In the genomic region with DNA sequence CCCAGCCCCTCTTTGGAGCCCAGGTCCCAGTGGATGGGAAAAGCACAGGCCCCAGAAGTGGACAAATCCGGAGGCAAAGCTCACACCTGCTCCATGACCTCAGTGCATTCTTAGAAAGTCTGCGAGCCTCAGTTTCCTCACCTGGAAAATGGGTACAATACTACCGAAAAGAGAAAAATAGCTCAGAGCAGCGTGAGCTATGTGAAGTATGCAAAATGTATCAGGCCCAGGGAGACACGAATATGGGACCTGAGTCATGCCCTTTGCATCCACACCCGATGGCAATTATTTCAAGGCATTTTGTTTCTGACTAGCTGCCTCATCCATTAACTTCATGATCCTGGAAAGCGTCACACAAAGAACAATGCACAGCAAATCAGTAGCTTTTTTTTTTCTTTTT, we compare ENCODE assay signal across 23 cellular contexts. TPM values are rescaled to one million over a fixed set of nuclear protein-coding genes. Genes with fewer than 3 reads are reported as not detected.
DNase-seq lines count a peak whose midpoint lies in the region; ATAC-seq, FAIRE-seq and TF ChIP-seq lines count a peak whose summit lies in the region.
"Had no signal": no experiment of that assay in that cellular context is flagged by ENCODE, and none has a peak within 500 bp of the region (broad histone marks: within the 10 kb centered on the region; RNA-seq: fewer than 3 reads in every experiment).

No MANE protein-coding gene starts in this region.

- H3K9me3 ChIP-seq in K562 (replicated peaks; ENCODE audit: control insufficient read depth, insufficient read depth, low read depth, low read length) (no peaks in the 10 kb centered on the region), osteoblast (ENCODE audit: low read depth, low read length) (no peaks in the 10 kb centered on the region), endodermal cell (ENCODE audit: control insufficient read depth, low read length) (no peaks in the 10 kb centered on the region)
- H3K9me3 ChIP-seq: BE2C, MG63 had no signal

- H3K27ac Mint-ChIP-seq in HFFc6 (no peak overlapping the region), endodermal cell (no peak overlapping the region)

- H3K36me3 ChIP-seq in K562 (ENCODE audit: control insufficient read depth, insufficient read depth, low read length) (0 out of 3 replicates have a peak, but pooled peaks cover 6% of the 10 kb centered on the region), osteoblast (ENCODE audit: insufficient read depth, low read length) (no peaks in the 10 kb centered on the region), endodermal cell (ENCODE audit: control insufficient read depth, insufficient read depth, low read length) (no peaks in the 10 kb centered on the region)
- H3K36me3 ChIP-seq: BE2C, MG63 had no signal

- TF ChIP-seq CTCF in HFFc6 (IDR thresholded peaks at IDR 0.05) = no peak
- TF ChIP-seq CTCF in K562 (IDR thresholded peaks at IDR 0.05 in 2 of 3, conservative IDR thresholded peaks at IDR 0.05 in 1 of 3; ENCODE audit: insufficient read depth in 2 of 3, low read depth in 1 of 3, low read length in 3 of 3) = no peak
- no peak for TF ChIP-seq CTCF in osteoblast (IDR thresholded peaks at IDR 0.05; ENCODE audit: extremely low read depth, low read depth, low read length)
- no peak for TF ChIP-seq CTCF in endodermal cell (conservative IDR thresholded peaks at IDR 0.05)

- DNase-seq in AG08395 (ENCODE audit: low spot score) (peak; percentile 22), HFFc6 (peak; percentile 21), K562 (ENCODE audit: extremely low read depth in 1 of 4, low spot score in 3 of 4) (no peak), osteoblast (ENCODE audit: insufficient read length, low spot score, missing footprints) (peak; percentile 88), NCI-H1092 treated with DMSO at 0.1 percent for 48 hours (lab: John Stamatoyannopoulos, UW) (no peak), COR-L47 (lab: John Stamatoyannopoulos, UW) (no peak), endodermal cell (no peak), HK-2 (ENCODE audit: unreplicated experiment) (no peak)
- DNase-seq: BE2C, MG63, NCI-H1048, NCI-H1436 treated with DMSO at 0.1 percent for 48 hours, NCI-H2029, NCI-H2227 treated with DMSO at 0.1 percent for 48 hours, NCI-H510A treated with DMSO at 0.1 percent for 48 hours, NCI-H748 treated with DMSO at 0.1 percent for 48 hours, PC-9, RPMI8226, SHP77 had no signal

- ATAC-seq in K562 = no peak
- ATAC-seq: GM12878 had no signal

- H3K4me1 ChIP-seq in K562 (replicated peaks in 1 of 2; ENCODE audit: control insufficient read depth in 2 of 2, insufficient read depth in 2 of 2, low read length in 2 of 2) = peaks cover 26 to 28% of the 10 kb centered on the region in 2 experiments
- H3K4me1 ChIP-seq in osteoblast (ENCODE audit: insufficient read depth, low read length) = peaks cover 22% of the 10 kb centered on the region
- no peaks in the 10 kb centered on the region for H3K4me1 ChIP-seq in endodermal cell (ENCODE audit: control insufficient read depth, insufficient read depth, low read length)
- H3K4me1 ChIP-seq: BE2C had no signal

- no peak for TF ChIP-seq POLR2A in K562 (conservative IDR thresholded peaks at IDR 0.05)

- H3K27me3 Mint-ChIP-seq in HFFc6 (ENCODE audit: insufficient read depth) = no peaks in the 10 kb centered on the region
- peaks cover 81% of the 10 kb centered on the region for H3K27me3 Mint-ChIP-seq in endodermal cell (ENCODE audit: insufficient read depth)

- WGBS in K562 (ENCODE audit: insufficient coverage, low coverage, missing lambda C conversion rate) = 66% methylated on average over 7 of the region's 7 CpGs
- 90 to 93% methylated on average over 7 of the region's 7 CpGs for WGBS in endodermal cell (ENCODE audit: insufficient coverage in 1 of 2, insufficient read length in 1 of 2), 2 experiments

- H3K27me3 ChIP-seq in K562 (ENCODE audit: control insufficient read depth in 2 of 2, insufficient read depth in 2 of 2, low read length in 2 of 2) (no peaks in the 10 kb centered on the region), osteoblast (ENCODE audit: insufficient read depth, low read length) (no peaks in the 10 kb centered on the region), endodermal cell (ENCODE audit: control insufficient read depth, insufficient read depth, low read length, poor library complexity, severe bottlenecking) (peaks cover 98% of the 10 kb centered on the region)
- H3K27me3 ChIP-seq: BE2C, MG63 had no signal

- no peak for FAIRE-seq in K562 (lab: Jason Lieb, UNC)
- FAIRE-seq: GM12878 had no signal

- H4K20me1 ChIP-seq in K562 (replicated peaks; ENCODE audit: control insufficient read depth, insufficient read depth, low read length) = peaks cover 16% of the 10 kb centered on the region
- no peaks in the 10 kb centered on the region for H4K20me1 ChIP-seq in osteoblast (ENCODE audit: insufficient read depth, low read length)

- in situ Hi-C loops in K562 (cut with MboI) = no loop called here

- H3K4me3 Mint-ChIP-seq in HFFc6 (no peak overlapping the region), endodermal cell (no peak overlapping the region)

- intact Hi-C loops in K562 (cut with micrococcal nuclease) = no loop called here

- CTCF ChIA-PET in K562 (lab: Yijun Ruan, JAX; ENCODE audit: low intra/inter-chr PET ratio) = no interaction called here

- H3K36me3 Mint-ChIP-seq in HFFc6 (ENCODE audit: low read depth) (no peaks in the 10 kb centered on the region), endodermal cell (ENCODE audit: low read depth) (peaks cover 12% of the 10 kb centered on the region)

- no peaks in the 10 kb centered on the region for H3K9me3 Mint-ChIP-seq in HFFc6
- no peaks in the 10 kb centered on the region for H3K9me3 Mint-ChIP-seq in endodermal cell

- H3K79me2 ChIP-seq in K562 (ENCODE audit: control insufficient read depth, insufficient read depth, low read length) (0 out of 3 replicates have a peak, but pooled peaks cover 2% of the 10 kb centered on the region), osteoblast (ENCODE audit: insufficient read depth, low read length) (no peaks in the 10 kb centered on the region)

- no peak for TF ChIP-seq RAD21 in K562 (CRISPR knock-in tag; conservative IDR thresholded peaks at IDR 0.05 in 1 of 2, IDR thresholded peaks at IDR 0.05 in 1 of 2)

- no TSS peak for BruUV-seq in K562 (replicated peaks; lab: Mats Ljungman, UMichigan)

- no peak for TF ChIP-seq EP300 in K562 (IDR thresholded peaks at IDR 0.05; ENCODE audit: low read length)

- no peak overlapping the region for H3K9ac ChIP-seq in K562 (ENCODE audit: insufficient read depth in 1 of 2, low read depth in 2 of 2, low read length in 2 of 2)
- H3K9ac ChIP-seq in endodermal cell (ENCODE audit: extremely low read depth, low read length, poor library complexity, severe bottlenecking) = no peak overlapping the region

- no peaks in the 10 kb centered on the region for H3K9me1 ChIP-seq in K562 (ENCODE audit: control insufficient read depth, insufficient read depth, low read length)

- no peak overlapping the region for H3K4me2 ChIP-seq in K562 (ENCODE audit: insufficient read depth, low read length)
- H3K4me2 ChIP-seq in osteoblast (ENCODE audit: insufficient read depth, low read length) = no peak overlapping the region
- H3K4me2 ChIP-seq: PC-9 had no signal

- H3K27ac ChIP-seq in K562 (ENCODE audit: extremely low read depth, low read depth, low read length) (no peak overlapping the region), osteoblast (ENCODE audit: low read depth, low read length) (no peak overlapping the region), endodermal cell (ENCODE audit: low read depth, low read length) (no peak overlapping the region)
- H3K27ac ChIP-seq: PC-9 had no signal

- POLR2A ChIA-PET in K562 (lab: Yijun Ruan, JAX) = interaction anchor here (0.8 to 1.6 kb wide), 6 partner anchors 8 to 72 kb away, joined by 3 to 7 read pairs (median 4); no protein-coding TSS in a partner anchor

- H3K4me1 Mint-ChIP-seq in HFFc6 (ENCODE audit: low read depth) (peaks cover 32% of the 10 kb centered on the region), endodermal cell (peaks cover 3% of the 10 kb centered on the region)

- H2AFZ ChIP-seq in K562 (ENCODE audit: low read depth, low read length) (no peak overlapping the region), osteoblast (ENCODE audit: low read length) (no peak overlapping the region)
- H2AFZ ChIP-seq: PC-9 had no signal

- H3K4me3 ChIP-seq in K562 = no peak overlapping the region
- H3K4me3 ChIP-seq in osteoblast (ENCODE audit: insufficient read depth, low read length) = no peak overlapping the region
- no peak overlapping the region for H3K4me3 ChIP-seq in endodermal cell (ENCODE audit: low read length)
- H3K4me3 ChIP-seq: GM12878, MG63, PC-9 had no signal

RNA-seq across cellular contexts. Expression of a gene that starts 9.2 kb away (rescaled TPM):
- 10 to 100 TPM; 18.3 to 24.1 (median 20.2) TPM for total RNA-seq in HFFc6 (2021; fragmentation: NEBNext Ultra II Directional; extraction: Animal tissue kit (Norgen Biotek cat#: 25700))
- 11.2 and 40.7 TPM in 2 replicates for total RNA-seq in K562 (2011; cell fraction: chromatin; rRNA removed; ENCODE audit: low replicate concordance)
- 26.5 and 44.0 TPM in 2 replicates for total RNA-seq in K562 (2011; cell fraction: nucleolus; rRNA removed)
- 15.6 and 16.3 TPM in 2 replicates for total RNA-seq in K562 (2011; cell fraction: nucleoplasm; rRNA removed)
- total RNA-seq in K562 (2014; rRNA removed) (27.2 and 28.7 TPM in 2 replicates), K562 (2014; rRNA removed; fragmentation: Illumina TruSeq; extraction: Trizol) (4.8 and 6.7 TPM in 2 replicates), K562 (2015; rRNA removed; fragmentation: Illumina TruSeq; extraction: Trizol) (16.6 and 17.0 TPM in 2 replicates), K562 (2021) (29.2 and 31.4 TPM in 2 replicates), osteoblast (28.6 and 31.8 TPM in 2 replicates), endodermal cell (10 to 100 TPM in 1 of 2 donors, 1 to 10 TPM in 1; 7.6 to 18.7 TPM)
- polyA plus RNA-seq in K562 (2011; rRNA removed) (18.8 and 22.1 TPM in 2 replicates), K562 (2014; fragmentation: Illumina TruSeq; extraction: Trizol) (15.2 and 21.6 TPM in 2 replicates), K562 (2014; fragmentation: Nextera tagmentation; extraction: Ambion mirVana) (under 1 TPM; 0.27 to 0.73 TPM), K562 (2014; rRNA removed) (31.2 and 34.3 TPM in 2 replicates)
- 19.8 and 47.1 TPM in 2 replicates for polyA plus RNA-seq in K562 (2011; cell fraction: cytosol; rRNA removed)
- polyA plus RNA-seq in K562 (2011; cell fraction: nucleus; rRNA removed) = 30.2 and 60.5 TPM in 2 replicates
- 27.3 and 32.5 TPM in 2 replicates for polyA plus RNA-seq in K562 (2012)
- 4.7 and 11.0 TPM in 2 replicates for polyA minus RNA-seq in K562 (2011; rRNA and poly(A)+ RNA removed)
- 15.9 and 21.1 TPM in 2 replicates for polyA minus RNA-seq in K562 (2011; cell fraction: cytosol; rRNA and poly(A)+ RNA removed)
- polyA minus RNA-seq in K562 (2011; cell fraction: nucleus; rRNA and poly(A)+ RNA removed) = 13.7 and 17.0 TPM in 2 replicates
- polyA plus RNA-seq in endodermal cell (2013, experiment 1 of 2) = 13.0 TPM
- 13.1 TPM for polyA plus RNA-seq in endodermal cell (2013, experiment 2 of 2)

RNA-seq across cellular contexts. Expression of a gene that starts 33.7 kb away (rescaled TPM):
- not detected for total RNA-seq in HFFc6 (2021; fragmentation: NEBNext Ultra II Directional; extraction: Animal tissue kit (Norgen Biotek cat#: 25700))
- total RNA-seq in K562 (2011; cell fraction: chromatin; rRNA removed; ENCODE audit: low replicate concordance) = not detected in 2 replicates
- total RNA-seq in K562 (2011; cell fraction: nucleolus; rRNA removed) = not detected in 2 replicates
- not detected in 2 replicates for total RNA-seq in K562 (2011; cell fraction: nucleoplasm; rRNA removed)
- total RNA-seq in K562 (2014; rRNA removed) (not detected in 2 replicates), K562 (2014; rRNA removed; fragmentation: Illumina TruSeq; extraction: Trizol) (not detected in 2 replicates), K562 (2015; rRNA removed; fragmentation: Illumina TruSeq; extraction: Trizol) (not detected in 2 replicates), K562 (2021) (not detected in 2 replicates), osteoblast (not detected in 2 replicates), endodermal cell (not detected)
- polyA plus RNA-seq in K562 (2011; rRNA removed) (not detected in 2 replicates), K562 (2014; fragmentation: Illumina TruSeq; extraction: Trizol) (not detected in 2 replicates), K562 (2014; fragmentation: Nextera tagmentation; extraction: Ambion mirVana) (not detected), K562 (2014; rRNA removed) (not detected in 2 replicates)
- 0.03 TPM in 1 of 2 replicates, not detected in the other for polyA plus RNA-seq in K562 (2011; cell fraction: cytosol; rRNA removed)
- 0.04 TPM in 1 of 2 replicates, not detected in the other for polyA plus RNA-seq in K562 (2011; cell fraction: nucleus; rRNA removed)
- not detected in 2 replicates for polyA plus RNA-seq in K562 (2012)
- not detected in 2 replicates for polyA minus RNA-seq in K562 (2011; rRNA and poly(A)+ RNA removed)
- not detected in 2 replicates for polyA minus RNA-seq in K562 (2011; cell fraction: cytosol; rRNA and poly(A)+ RNA removed)
- not detected in 2 replicates for polyA minus RNA-seq in K562 (2011; cell fraction: nucleus; rRNA and poly(A)+ RNA removed)
- polyA plus RNA-seq in endodermal cell (2013, experiment 1 of 2) = not detected
- polyA plus RNA-seq in endodermal cell (2013, experiment 2 of 2) = not detected
- total RNA-seq: A172, GM12878, H4, LHCN-M2, PC-9 had no signal
- polyA plus RNA-seq: GM12878 had no signal

Comparison
In these comparisons a context has a peak if more than half of its experiments do, and no peak if none do; other contexts are left out.
1. DNase-seq: peak in AG08395 (single experiment), HFFc6 (single experiment) and osteoblast (single experiment); none in K562 (0 of 4), NCI-H1092 treated with DMSO at 0.1 percent for 48 hours (single experiment), COR-L47 (single experiment), endodermal cell (single experiment) and HK-2 (single experiment).